Comparison of ENCODE assay signal across 30 cellular contexts in genomic region chr9:119291554-119291953, GRCh38.
"Had no signal": no experiment of that assay in that cellular context is flagged by ENCODE, and none has a peak within 500 bp of the region (broad histone marks: within the 10 kb centered on the region; RNA-seq: fewer than 3 reads in every experiment).

No MANE protein-coding gene starts in this region.

- DNase-seq: activated B cell treated with CpG ODN at 0.5 μM for 24 hours; activated CD4-positive, alpha-beta memory T cell treated with anti-CD3 and anti-CD28 coated beads for 36 hours; activated CD4-positive, alpha-beta T cell treated with anti-CD3 and anti-CD28 coated beads for 36 hours; activated CD4-positive, alpha-beta T cell treated with anti-CD3 and anti-CD28 coated beads, Interleukin-2, amount 10 ng/mL, durations not matched to agents 24 days and 14 days; activated CD8-positive, alpha-beta memory T cell treated with anti-CD3 and anti-CD28 coated beads, Interleukin-2, amount 10 ng/mL, durations not matched to agents 7 days and 5 days; activated CD8-positive, alpha-beta memory T cell treated with anti-CD3 and anti-CD28 coated beads, Interleukin-2, amount 50 U/mL, for 4 hours; activated CD8-positive, alpha-beta T cell treated with anti-CD3 and anti-CD28 coated beads, Interleukin-2, amount 10 ng/mL, durations not matched to agents 7 days and 5 days; activated effector memory CD4-positive, alpha-beta T cell treated with anti-CD3 and anti-CD28 coated beads, Interleukin-2, amount 50 U/mL, for 16 hours; activated naive CD4-positive, alpha-beta T cell treated with anti-CD3 and anti-CD28 coated beads for 36 hours; activated naive CD8-positive, alpha-beta T cell treated with anti-CD3 and anti-CD28 coated beads for 36 hours; activated naive CD8-positive, alpha-beta T cell treated with anti-CD3 and anti-CD28 coated beads, Interleukin-2, amount 50 U/mL, for 24 hours; activated T-cell treated with anti-CD3 and anti-CD28 coated beads, Interleukin-2, amount 50 U/mL, for 1 hour; activated T-cell treated with anti-CD3 and anti-CD28 coated beads, Interleukin-2, amount 50 U/mL, for 48 hours; adrenal gland; amygdala; aorta; body of pancreas; central memory CD4-positive, alpha-beta T cell; cerebellar nuclear complex; colonic mucosa; effector memory CD4-positive, alpha-beta T cell; endodermal cell; foreskin keratinocyte; gastrocnemius medialis; glutamatergic neuron; heart left ventricle; T-helper 1 cell; T-helper 17 cell; T1000; WERI-Rb-1 had no signal

- H3K4me3 ChIP-seq: adrenal gland, body of pancreas, colonic mucosa, gastrocnemius medialis, heart left ventricle had no signal

- H3K27ac ChIP-seq: adrenal gland, body of pancreas, colonic mucosa, foreskin keratinocyte, gastrocnemius medialis, heart left ventricle, WERI-Rb-1 had no signal

- H3K27me3 ChIP-seq: adrenal gland, body of pancreas, colonic mucosa, foreskin keratinocyte, gastrocnemius medialis, heart left ventricle had no signal
